26 cellular contexts compared by ENCODE assay signal in the genomic region with DNA sequence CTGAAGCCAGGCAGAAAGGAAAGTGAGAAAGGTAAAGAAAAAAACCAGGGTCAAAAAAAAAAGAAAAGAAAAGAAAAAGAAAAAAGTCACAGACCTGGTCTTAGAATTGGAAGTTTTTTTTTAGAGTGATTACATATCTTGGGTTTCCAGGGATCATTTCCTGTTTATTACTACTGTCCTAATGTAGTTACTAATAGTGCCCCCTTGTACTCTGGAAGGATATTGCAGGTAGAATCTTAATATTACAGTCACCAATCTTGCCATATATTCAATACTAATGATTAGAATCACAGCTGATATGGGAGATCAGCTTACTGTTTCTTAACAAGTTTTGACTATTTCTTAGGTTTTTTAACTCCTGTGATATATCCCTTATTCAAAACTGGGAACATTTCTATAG.
DNase-seq lines count a peak whose midpoint lies in the region; TF ChIP-seq lines count a peak whose summit lies in the region.
"Had no signal": no experiment of that assay in that cellular context is flagged by ENCODE, and none has a peak within 500 bp of the region (broad histone marks: within the 10 kb centered on the region; RNA-seq: fewer than 3 reads in every experiment).

No MANE protein-coding gene starts in this region.

- H3K4me3 ChIP-seq in endodermal cell (ENCODE audit: low read length), result no peak overlapping the region
- H3K4me3 ChIP-seq: BLaER1, GM23248, lung, SJCRH30, transverse colon had no signal

- H3K36me3 Mint-ChIP-seq in endodermal cell (ENCODE audit: low read depth) (no peaks in the 10 kb centered on the region), osteocyte (ENCODE audit: unreplicated experiment) (no peaks in the 10 kb centered on the region)
- H3K36me3 Mint-ChIP-seq: natural killer cell had no signal

- peak; percentile 0 for DNase-seq in NCI-H82 (lab: John Stamatoyannopoulos, UW)
- no peak for DNase-seq in NCI-H82 treated with DMSO at 0.1 percent for 48 hours (lab: John Stamatoyannopoulos, UW; ENCODE audit: unreplicated experiment)
- DNase-seq in NCI-H69 (lab: John Stamatoyannopoulos, UW), result peak; percentile 37
- DNase-seq in endodermal cell, result no peak
- no peak for DNase-seq in osteocyte (ENCODE audit: extremely low spot score, unreplicated experiment)
- DNase-seq in H4 (ENCODE audit: low spot score), result no peak
- no peak for DNase-seq in DMS153 treated with DMSO at 0.1 percent for 48 hours (lab: John Stamatoyannopoulos, UW; ENCODE audit: unreplicated experiment)
- DNase-seq in COR-L47 (lab: John Stamatoyannopoulos, UW), result no peak
- DNase-seq: activated CD4-positive, alpha-beta memory T cell treated with anti-CD3 and anti-CD28 coated beads, Interleukin-2, amount 10 ng/mL, durations not matched to agents 7 days and 5 days; activated CD4-positive, CD25-positive, alpha-beta regulatory T cell treated with anti-CD3 and anti-CD28 coated beads, Interleukin-2, amount 50 U/mL, for 72 hours; activated CD8-positive, alpha-beta memory T cell treated with anti-CD3 and anti-CD28 coated beads, Interleukin-2, amount 50 U/mL, for 48 hours; activated naive CD4-positive, alpha-beta T cell treated with anti-CD3 and anti-CD28 coated beads, Interleukin-2, amount 50 U/mL, for 16 hours; Caco-2; effector CD4-positive, alpha-beta T cell; glutamatergic neuron; GM23248; natural killer cell; NCI-H146; NK-92 treated with Interleukin-12 subunit alpha and Interleukin-12 subunit beta, amount 100 ng/mL, for 24 hours; posterior cingulate gyrus; stimulated activated CD4-positive, alpha-beta T cell treated with anti-CD3 and anti-CD28 coated beads, Interleukin-12 subunit alpha, Interleukin-12 subunit beta, amount 100 ng/mL, for 4 hours; stimulated activated CD4-positive, alpha-beta T cell treated with anti-CD3 and anti-CD28 coated beads, Interleukin-4, amount 100 ng/mL, for 1 hour; transverse colon had no signal

- H3K9me3 Mint-ChIP-seq in endodermal cell (peaks cover 4% of the 10 kb centered on the region), osteocyte (ENCODE audit: unreplicated experiment) (peaks cover 3% of the 10 kb centered on the region)

- no peaks in the 10 kb centered on the region for H3K4me1 Mint-ChIP-seq in endodermal cell
- no peaks in the 10 kb centered on the region for H3K4me1 Mint-ChIP-seq in osteocyte (ENCODE audit: unreplicated experiment)
- H3K4me1 Mint-ChIP-seq: activated CD4-positive, alpha-beta memory T cell treated with anti-CD3 and anti-CD28 coated beads, Interleukin-2, amount 10 ng/mL, durations not matched to agents 7 days and 5 days; natural killer cell had no signal

- TF ChIP-seq CTCF in endodermal cell (conservative IDR thresholded peaks at IDR 0.05), result peak; percentile 66
- peak; percentile 11 for TF ChIP-seq CTCF in osteocyte (IDR thresholded peaks at IDR 0.05)

- H3K4me1 ChIP-seq in endodermal cell (ENCODE audit: control insufficient read depth, insufficient read depth, low read length), result no peaks in the 10 kb centered on the region
- H3K4me1 ChIP-seq: BLaER1, Caco-2, SJCRH30, transverse colon had no signal

- H3K9ac ChIP-seq in endodermal cell (ENCODE audit: extremely low read depth, low read length, poor library complexity, severe bottlenecking), result no peak overlapping the region
- H3K9ac ChIP-seq: BLaER1, GM23248 had no signal

- H3K27ac Mint-ChIP-seq in endodermal cell (no peak overlapping the region), osteocyte (ENCODE audit: unreplicated experiment) (no peak overlapping the region)
- H3K27ac Mint-ChIP-seq: activated CD4-positive, alpha-beta memory T cell treated with anti-CD3 and anti-CD28 coated beads, Interleukin-2, amount 10 ng/mL, durations not matched to agents 7 days and 5 days; natural killer cell had no signal

- no peaks in the 10 kb centered on the region for H3K27me3 Mint-ChIP-seq in endodermal cell (ENCODE audit: insufficient read depth)
- no peaks in the 10 kb centered on the region for H3K27me3 Mint-ChIP-seq in osteocyte (ENCODE audit: unreplicated experiment)
- H3K27me3 Mint-ChIP-seq: activated CD4-positive, alpha-beta memory T cell treated with anti-CD3 and anti-CD28 coated beads, Interleukin-2, amount 10 ng/mL, durations not matched to agents 7 days and 5 days had no signal

- no peak overlapping the region for H3K27ac ChIP-seq in endodermal cell (ENCODE audit: low read depth, low read length)
- H3K27ac ChIP-seq: BLaER1, GM23248, SJCRH30, transverse colon had no signal

- no peaks in the 10 kb centered on the region for H3K36me3 ChIP-seq in endodermal cell (ENCODE audit: control insufficient read depth, insufficient read depth, low read length)
- H3K36me3 ChIP-seq: BLaER1, SJCRH30, transverse colon had no signal

- no peaks in the 10 kb centered on the region for H3K9me3 ChIP-seq in endodermal cell (ENCODE audit: control insufficient read depth, low read length)
- H3K9me3 ChIP-seq: BLaER1, Caco-2, SJCRH30, transverse colon had no signal

- no peak overlapping the region for H3K4me3 Mint-ChIP-seq in endodermal cell
- H3K4me3 Mint-ChIP-seq in osteocyte (ENCODE audit: unreplicated experiment), result no peak overlapping the region
- H3K4me3 Mint-ChIP-seq: activated CD4-positive, alpha-beta memory T cell treated with anti-CD3 and anti-CD28 coated beads, Interleukin-2, amount 10 ng/mL, durations not matched to agents 7 days and 5 days; natural killer cell had no signal

- H3K27me3 ChIP-seq in endodermal cell (ENCODE audit: control insufficient read depth, insufficient read depth, low read length, poor library complexity, severe bottlenecking), result no peaks in the 10 kb centered on the region
- H3K27me3 ChIP-seq: BLaER1, SJCRH30, transverse colon had no signal

Comparison
In these comparisons a context has a peak if more than half of its experiments do, and no peak if none do; other contexts are left out.
1. DNase-seq: peak in NCI-H82 (single experiment) and NCI-H69 (single experiment); none in NCI-H82 treated with DMSO at 0.1 percent for 48 hours (single experiment), endodermal cell (single experiment), osteocyte (single experiment), H4 (single experiment), DMS153 treated with DMSO at 0.1 percent for 48 hours (single experiment) and COR-L47 (single experiment).